Comparison of ENCODE assay signal across 8 cellular contexts in the genomic region with DNA sequence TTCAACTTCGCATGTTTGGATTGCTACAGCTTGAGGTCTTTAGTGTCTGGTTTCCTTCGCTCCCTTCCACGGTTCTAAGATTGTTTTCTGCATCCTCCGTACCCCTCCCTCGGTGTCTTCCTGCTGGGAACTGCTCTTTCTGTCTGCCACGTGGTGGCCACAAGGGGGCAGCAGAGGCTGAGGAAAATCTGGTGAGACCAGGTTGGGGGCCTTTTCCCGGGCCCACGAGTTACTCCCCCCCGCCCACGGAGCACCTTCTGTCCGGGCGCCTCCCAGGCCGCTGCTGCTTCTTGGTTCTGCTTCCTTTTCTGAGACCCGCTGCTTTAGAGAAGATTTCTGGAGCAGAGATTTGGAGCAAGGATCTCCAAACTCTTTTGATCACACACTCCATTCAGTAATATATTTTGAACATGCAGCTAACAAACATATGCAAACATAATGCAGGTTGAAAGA. TPM values are rescaled to one million over a fixed set of nuclear protein-coding genes. Genes with fewer than 3 reads are reported as not detected.
DNase-seq lines count a peak whose midpoint lies in the region; ATAC-seq and TF ChIP-seq lines count a peak whose summit lies in the region.

No MANE protein-coding gene starts in this region.

- no peak overlapping the region for H2AK5ac ChIP-seq in neuronal stem cell (ENCODE audit: low read depth, low read length)

- POLR2A ChIA-PET in HEK293T (lab: Yijun Ruan, JAX) (interaction anchor here (1.0 kb wide), 1 partner anchor 11 kb away, joined by 3 read pairs; no protein-coding TSS in a partner anchor), Panc1 (lab: Charles Lee) (no interaction called here)

- H3K27ac ChIP-seq in Panc1 (ENCODE audit: low read length) (no peak overlapping the region), neuronal stem cell (replicated peaks; ENCODE audit: low read length) (no peak overlapping the region)

- H3K27me3 Mint-ChIP-seq in CD14-positive monocyte (ENCODE audit: low read depth in 3 of 3): peaks cover 2 to 7% (median 4%) of the 10 kb centered on the region in 3 donors
- peaks cover 12% of the 10 kb centered on the region for H3K27me3 Mint-ChIP-seq in activated T-helper 1 cell treated with anti-CD3 and anti-CD28 coated beads, Interleukin-12 subunit alpha, Interleukin-12 subunit beta, Interleukin-2, Interleukin-4 antibody, amounts not matched to agents 30 ng/mL and 10 ng/mL and 1 ng/mL, durations not matched to agents 14 hours and 24 hours and 36 hours (ENCODE audit: insufficient read depth)
- H3K27me3 Mint-ChIP-seq in stimulated activated naive CD8-positive, alpha-beta T cell treated with anti-CD3 and anti-CD28 coated beads, Interleukin-15, amount 100 ng/mL, for 72 hours: no peaks in the 10 kb centered on the region

- no peak overlapping the region for H3K14ac ChIP-seq in neuronal stem cell (ENCODE audit: low read length)

- H3K36me3 Mint-ChIP-seq in CD14-positive monocyte: no peaks in the 10 kb centered on the region
- H3K36me3 Mint-ChIP-seq in activated T-helper 1 cell treated with anti-CD3 and anti-CD28 coated beads, Interleukin-12 subunit alpha, Interleukin-12 subunit beta, Interleukin-2, Interleukin-4 antibody, amounts not matched to agents 30 ng/mL and 10 ng/mL and 1 ng/mL, durations not matched to agents 14 hours and 24 hours and 36 hours (ENCODE audit: low read depth): no peaks in the 10 kb centered on the region

- peaks cover 3 to 14% (median 6%) of the 10 kb centered on the region in 7 donors for H3K9me3 Mint-ChIP-seq in CD14-positive monocyte
- H3K9me3 Mint-ChIP-seq in activated T-helper 1 cell treated with anti-CD3 and anti-CD28 coated beads, Interleukin-12 subunit alpha, Interleukin-12 subunit beta, Interleukin-2, Interleukin-4 antibody, amounts not matched to agents 30 ng/mL and 10 ng/mL and 1 ng/mL, durations not matched to agents 14 hours and 24 hours and 36 hours: peaks cover 4% of the 10 kb centered on the region
- H3K9me3 Mint-ChIP-seq in stimulated activated naive CD8-positive, alpha-beta T cell treated with anti-CD3 and anti-CD28 coated beads, Interleukin-15, amount 100 ng/mL, for 72 hours: no peaks in the 10 kb centered on the region

- DNase-seq in CD14-positive monocyte (ENCODE audit: low spot score) (peak; percentile 60), HEK293T (ENCODE audit: extremely low spot score) (peak; percentile 91), Panc1 (ENCODE audit: low read depth, low spot score) (no peak), fibroblast of the conjunctiva (ENCODE audit: low read depth) (peak; percentile 69), neuronal stem cell (ENCODE audit: low spot score) (peak; percentile 72)
- DNase-seq in activated T-helper 1 cell treated with anti-CD3 and anti-CD28 coated beads, Interleukin-12 subunit alpha, Interleukin-12 subunit beta, Interleukin-2, Interleukin-4 antibody, amounts not matched to agents 30 ng/mL and 10 ng/mL and 1 ng/mL, durations not matched to agents 14 hours and 24 hours and 36 hours (ENCODE audit: low spot score): peak; percentile 57
- DNase-seq in stimulated activated naive CD8-positive, alpha-beta T cell treated with anti-CD3 and anti-CD28 coated beads, Interleukin-15, amount 100 ng/mL, for 72 hours: peak; percentile 58 to 65

- H3K4ac ChIP-seq in neuronal stem cell (ENCODE audit: low read length): no peak overlapping the region

- no peak overlapping the region for H4K91ac ChIP-seq in neuronal stem cell (ENCODE audit: low read depth, low read length, poor library complexity)

- BruUV-seq in Panc1 (replicated peaks; lab: Mats Ljungman, UMichigan): no TSS peak

- no peak overlapping the region for H3K18ac ChIP-seq in neuronal stem cell (ENCODE audit: low read length)

- in situ Hi-C loops in Panc1 (cut with HindIII; ENCODE audit: low pct_unique_long_range_greater_than_20kb, low sequenced_read_pairs): no loop called here

- peak overlapping the region in 1 of 7 donors; percentile 44 for H3K27ac Mint-ChIP-seq in CD14-positive monocyte
- H3K27ac Mint-ChIP-seq in activated T-helper 1 cell treated with anti-CD3 and anti-CD28 coated beads, Interleukin-12 subunit alpha, Interleukin-12 subunit beta, Interleukin-2, Interleukin-4 antibody, amounts not matched to agents 30 ng/mL and 10 ng/mL and 1 ng/mL, durations not matched to agents 14 hours and 24 hours and 36 hours: no peak overlapping the region
- H3K27ac Mint-ChIP-seq in stimulated activated naive CD8-positive, alpha-beta T cell treated with anti-CD3 and anti-CD28 coated beads, Interleukin-15, amount 100 ng/mL, for 72 hours: peak overlapping the region in 1 of 2 donors; percentile 44

- TF ChIP-seq CTCF in CD14-positive monocyte (IDR thresholded peaks at IDR 0.05) (peak; percentile 92), Panc1 (IDR thresholded peaks at IDR 0.05) (peak; percentile 95)

- intact Hi-C loops in CD14-positive monocyte (cut with micrococcal nuclease) (loop anchor here in 1 of 2 donors (10.0 kb wide), 2 partner anchors 170 to 550 kb away; no protein-coding TSS in a partner anchor), Panc1 (cut with micrococcal nuclease; ENCODE audit: unreplicated experiment) (loop anchor here (1.0 to 10.0 kb wide), 3 partner anchors 168 to 540 kb away; no protein-coding TSS in a partner anchor)
- intact Hi-C loops in activated T-helper 1 cell treated with anti-CD3 and anti-CD28 coated beads, Interleukin-12 subunit alpha, Interleukin-12 subunit beta, Interleukin-2, Interleukin-4 antibody, amounts not matched to agents 30 ng/mL and 10 ng/mL and 1 ng/mL, durations not matched to agents 14 hours and 24 hours and 36 hours (cut with micrococcal nuclease): loop anchor here (1.0 to 2.0 kb wide), 3 partner anchors 126 to 455 kb away; no protein-coding TSS in a partner anchor

- no peak overlapping the region for H4K8ac ChIP-seq in neuronal stem cell (ENCODE audit: low read depth, low read length)

- no peak overlapping the region for H3K23ac ChIP-seq in neuronal stem cell (ENCODE audit: low read depth, low read length, poor library complexity)

- H3K79me1 ChIP-seq in neuronal stem cell (ENCODE audit: low read depth, low read length): no peaks in the 10 kb centered on the region

- H2BK120ac ChIP-seq in neuronal stem cell (ENCODE audit: low read depth, low read length): no peak overlapping the region

- H3K9me3 ChIP-seq in Panc1 (ENCODE audit: control insufficient read depth, insufficient read depth, low read depth, low read length) (no peaks in the 10 kb centered on the region), neuronal stem cell (replicated peaks in 1 of 2; ENCODE audit: control insufficient read depth in 2 of 2, insufficient read depth in 1 of 2, low read depth in 1 of 2, low read length in 2 of 2) (peaks cover 4% of the 10 kb centered on the region in 2 donors)

- H3K4me3 ChIP-seq in Panc1 (ENCODE audit: low read depth in 2 of 2, low read length in 2 of 2) (no peak overlapping the region), neuronal stem cell (ENCODE audit: low read length in 2 of 2) (no peak overlapping the region)

- H2BK12ac ChIP-seq in neuronal stem cell (ENCODE audit: low read length): no peak overlapping the region

- H3K4me2 ChIP-seq in neuronal stem cell (ENCODE audit: insufficient read depth, low read length, poor library complexity, severe bottlenecking): no peak overlapping the region

- no CpG with 5 or more reads among the region's 14 CpGs for WGBS in neuronal stem cell (ENCODE audit: extremely low coverage in 2 of 2, insufficient read length in 2 of 2, insufficient replicate concordance in 1 of 2), 2 donors

- H3K4me1 Mint-ChIP-seq in CD14-positive monocyte: peaks cover 9% of the 10 kb centered on the region
- H3K4me1 Mint-ChIP-seq in activated T-helper 1 cell treated with anti-CD3 and anti-CD28 coated beads, Interleukin-12 subunit alpha, Interleukin-12 subunit beta, Interleukin-2, Interleukin-4 antibody, amounts not matched to agents 30 ng/mL and 10 ng/mL and 1 ng/mL, durations not matched to agents 14 hours and 24 hours and 36 hours (ENCODE audit: low read depth): peaks cover 27% of the 10 kb centered on the region
- peaks cover 33% of the 10 kb centered on the region for H3K4me1 Mint-ChIP-seq in stimulated activated naive CD8-positive, alpha-beta T cell treated with anti-CD3 and anti-CD28 coated beads, Interleukin-15, amount 100 ng/mL, for 72 hours

- CTCF ChIA-PET in HEK293T (lab: Yijun Ruan, JAX) (interaction anchor here (0.7 to 1.3 kb wide), 9 partner anchors 9 to 541 kb away, joined by 3 to 7 read pairs (median 3); no protein-coding TSS in a partner anchor), Panc1 (lab: Charles Lee) (no interaction called here)

- no peak overlapping the region for H2BK5ac ChIP-seq in neuronal stem cell (ENCODE audit: low read length)

- peak overlapping the region; percentile 88 for H2AFZ ChIP-seq in neuronal stem cell (ENCODE audit: low read length)

- peak; percentile 94 for ATAC-seq in Panc1
- ATAC-seq in stimulated activated naive CD8-positive, alpha-beta T cell treated with anti-CD3 and anti-CD28 coated beads, Interleukin-15, amount 100 ng/mL, for 72 hours: peak; percentile 69
- no peak for ATAC-seq in GM21619 (IDR thresholded peaks at IDR 0.05; ENCODE audit: unreplicated experiment)

- H3K27me3 ChIP-seq in Panc1 (ENCODE audit: control insufficient read depth, insufficient read depth, low read length): no peaks in the 10 kb centered on the region
- H3K27me3 ChIP-seq in neuronal stem cell (ENCODE audit: control insufficient read depth in 3 of 3, insufficient read depth in 3 of 3, low read depth in 1 of 3, low read length in 3 of 3): peaks cover 0 to 13% (median 0%) of the 10 kb centered on the region in 3 experiments

- no peaks in the 10 kb centered on the region for H3K36me3 ChIP-seq in Panc1 (ENCODE audit: control insufficient read depth, insufficient read depth, low read length)
- H3K36me3 ChIP-seq in neuronal stem cell (replicated peaks in 1 of 2; ENCODE audit: control insufficient read depth in 2 of 2, insufficient read depth in 2 of 2, low read length in 2 of 2): no peaks in the 10 kb centered on the region

- H3K4me1 ChIP-seq in Panc1 (ENCODE audit: control insufficient read depth, insufficient read depth, low read length) (no peaks in the 10 kb centered on the region), neuronal stem cell (ENCODE audit: control insufficient read depth in 2 of 2, insufficient read depth in 1 of 2, low read depth in 1 of 2, low read length in 2 of 2) (no peaks in the 10 kb centered on the region)

- no peak overlapping the region for H3K9ac ChIP-seq in neuronal stem cell (ENCODE audit: low read depth, low read length, poor library complexity)

- H3K4me3 Mint-ChIP-seq in CD14-positive monocyte: peak overlapping the region in 1 of 2 donors; percentile 77
- peak overlapping the region; percentile 9 for H3K4me3 Mint-ChIP-seq in activated T-helper 1 cell treated with anti-CD3 and anti-CD28 coated beads, Interleukin-12 subunit alpha, Interleukin-12 subunit beta, Interleukin-2, Interleukin-4 antibody, amounts not matched to agents 30 ng/mL and 10 ng/mL and 1 ng/mL, durations not matched to agents 14 hours and 24 hours and 36 hours
- H3K4me3 Mint-ChIP-seq in stimulated activated naive CD8-positive, alpha-beta T cell treated with anti-CD3 and anti-CD28 coated beads, Interleukin-15, amount 100 ng/mL, for 72 hours: peak overlapping the region; percentile 24 to 64

- no peak overlapping the region for H2BK15ac ChIP-seq in neuronal stem cell (ENCODE audit: low read length)

RNA-seq across cellular contexts. Expression of a gene that starts 21.1 kb away (rescaled TPM):
- 1 to 10 TPM; 5.2 to 8.1 TPM for polyA plus RNA-seq in CD14-positive monocyte
- total RNA-seq in Panc1 (2021; ENCODE audit: unreplicated experiment): 2.0 TPM
- 2.0 TPM for polyA plus RNA-seq in Panc1 (2012; ENCODE audit: insufficient read length)
- 0.66 and 0.73 TPM in 2 replicates for total RNA-seq in activated T-helper 1 cell treated with anti-CD3 and anti-CD28 coated beads, Interleukin-12 subunit alpha, Interleukin-12 subunit beta, Interleukin-2, Interleukin-4 antibody, amounts not matched to agents 30 ng/mL and 10 ng/mL and 1 ng/mL, durations not matched to agents 14 hours and 24 hours and 36 hours
- polyA plus RNA-seq in neuronal stem cell (2013, experiment 1 of 2): 4.0 TPM
- polyA plus RNA-seq in neuronal stem cell (2013, experiment 2 of 2): 3.7 TPM

RNA-seq across cellular contexts. Expression of a gene that starts 52.5 kb away (rescaled TPM):
- polyA plus RNA-seq in CD14-positive monocyte: 100 to 1,000 TPM in 1 of 2 donors, 10 to 100 TPM in 1; 86.1 to 101 TPM
- total RNA-seq in Panc1 (2021; ENCODE audit: unreplicated experiment): 2.0 TPM
- 2.4 TPM for polyA plus RNA-seq in Panc1 (2012; ENCODE audit: insufficient read length)
- total RNA-seq in activated T-helper 1 cell treated with anti-CD3 and anti-CD28 coated beads, Interleukin-12 subunit alpha, Interleukin-12 subunit beta, Interleukin-2, Interleukin-4 antibody, amounts not matched to agents 30 ng/mL and 10 ng/mL and 1 ng/mL, durations not matched to agents 14 hours and 24 hours and 36 hours: 82.5 and 84.7 TPM in 2 replicates
- polyA plus RNA-seq in neuronal stem cell (2013, experiment 1 of 2): 4.2 TPM
- 4.2 TPM for polyA plus RNA-seq in neuronal stem cell (2013, experiment 2 of 2)

RNA-seq across cellular contexts. Expression of a gene that starts 55.0 kb away (rescaled TPM):
- 1 to 10 TPM; 1.9 to 4.0 TPM for polyA plus RNA-seq in CD14-positive monocyte
- 76.2 TPM for total RNA-seq in Panc1 (2021; ENCODE audit: unreplicated experiment)
- polyA plus RNA-seq in Panc1 (2012; ENCODE audit: insufficient read length): 76.9 TPM
- 91.9 and 94.0 TPM in 2 replicates for total RNA-seq in activated T-helper 1 cell treated with anti-CD3 and anti-CD28 coated beads, Interleukin-12 subunit alpha, Interleukin-12 subunit beta, Interleukin-2, Interleukin-4 antibody, amounts not matched to agents 30 ng/mL and 10 ng/mL and 1 ng/mL, durations not matched to agents 14 hours and 24 hours and 36 hours
- 154 TPM for polyA plus RNA-seq in neuronal stem cell (2013, experiment 1 of 2)
- polyA plus RNA-seq in neuronal stem cell (2013, experiment 2 of 2): 155 TPM

Comparison
In these comparisons a context has a peak if more than half of its experiments do, and no peak if none do; other contexts are left out.
1. RNA of a gene that starts 52.5 kb away (total RNA-seq): 82.5 to 84.7 TPM in activated T-helper 1 cell treated with anti-CD3 and anti-CD28 coated beads, Interleukin-12 subunit alpha, Interleukin-12 subunit beta, Interleukin-2, Interleukin-4 antibody, amounts not matched to agents 30 ng/mL and 10 ng/mL and 1 ng/mL, durations not matched to agents 14 hours and 24 hours and 36 hours; 2.0 TPM in Panc1 (single experiment); every median in the first group is over 10 times any median in the second.